1 cellular context compared by ENCODE assay signal in genomic region chr3:63960048-63960711, GRCh38.
TF ChIP-seq lines count a peak whose summit lies in the region.

No MANE protein-coding gene starts in this region.

TF ChIP-seq in WTC11, 78 proteins besides CTCF, POLR2A, EP300 and RAD21 (continued from another document):
- TF ChIP-seq ZNF532 (CRISPR knock-in tag; IDR thresholded peaks at IDR 0.05; ENCODE audit: borderline replicate concordance) (no peak), E2F1 (CRISPR knock-in tag; IDR thresholded peaks at IDR 0.05) (no peak), HMGA2 (CRISPR knock-in tag; IDR thresholded peaks at IDR 0.05) (no peak), SMAD4 (CRISPR knock-in tag; IDR thresholded peaks at IDR 0.05) (no peak), ZBTB21 (CRISPR knock-in tag; IDR thresholded peaks at IDR 0.05; ENCODE audit: borderline replicate concordance) (no peak), ZNF263 (CRISPR knock-in tag; IDR thresholded peaks at IDR 0.05; ENCODE audit: low read depth) (no peak), AFF4 (CRISPR knock-in tag; IDR thresholded peaks at IDR 0.05; ENCODE audit: borderline replicate concordance) (no peak), KAT7 (CRISPR knock-in tag; IDR thresholded peaks at IDR 0.05; ENCODE audit: borderline replicate concordance) (no peak), FOXP1 (CRISPR knock-in tag; IDR thresholded peaks at IDR 0.05; ENCODE audit: borderline replicate concordance) (no peak), ZNF512 (CRISPR knock-in tag; IDR thresholded peaks at IDR 0.05; ENCODE audit: borderline replicate concordance) (no peak)
